Comparison of ENCODE assay signal across 27 cellular contexts in genomic region chr2:104923665-104924064, GRCh38.
DNase-seq lines count a peak whose midpoint lies in the region; ATAC-seq, FAIRE-seq and TF ChIP-seq lines count a peak whose summit lies in the region.
"Had no signal": no experiment of that assay in that cellular context is flagged by ENCODE, and none has a peak within 500 bp of the region (broad histone marks: within the 10 kb centered on the region; RNA-seq: fewer than 3 reads in every experiment).

No MANE protein-coding gene starts in this region.

- SMC1A ChIA-PET in GM12878 (lab: Charles Lee; ENCODE audit: uncharacterized antibody, unreplicated experiment) = interaction anchor here (0.6 to 1.9 kb wide), 3 partner anchors 10 to 52 kb away, joined by 4 to 7 read pairs (median 6); no protein-coding TSS in a partner anchor

- TF ChIP-seq POLR2A in GM12878 (IDR thresholded peaks at IDR 0.05; ENCODE audit: low read depth, low read length) (no peak), upper lobe of left lung (IDR thresholded peaks at IDR 0.05) (no peak)

- BruUV-seq in GM12878 (replicated peaks; lab: Mats Ljungman, UMichigan) = no TSS peak

- WGBS in GM12878 (ENCODE audit: insufficient coverage, insufficient replicate concordance, low lambda C conversion rate, missing lambda C conversion rate) = 19% methylated on average over 3 of the region's 3 CpGs
- 70% methylated on average over 3 of the region's 3 CpGs for WGBS in upper lobe of left lung, 2 donors

- H3K9me2 ChIP-seq in Loucy (replicated peaks; ENCODE audit: low read depth, low read length) = no peaks in the 10 kb centered on the region

- TF ChIP-seq RAD21 in GM12878 (IDR thresholded peaks at IDR 0.05; ENCODE audit: insufficient read depth, low read depth, low read length) = no peak

- no peak for FAIRE-seq in GM12878 (lab: Jason Lieb, UNC)
- FAIRE-seq: bronchial epithelial cell, G401.6 had no signal

- H3K27ac ChIP-seq in GM12878 (ENCODE audit: control insufficient read depth, insufficient read depth) (no peak overlapping the region), upper lobe of left lung (no peak overlapping the region)
- H3K27ac ChIP-seq: colonic mucosa, GM23248, left ventricle myocardium inferior, skin epidermis had no signal

- in situ Hi-C loops in GM12878 (cut with MboI) = no loop called here

- TF ChIP-seq CTCF in Loucy (conservative IDR thresholded peaks at IDR 0.05; ENCODE audit: low read length) = peak; percentile 32
- TF ChIP-seq CTCF in GM12878 (IDR thresholded peaks at IDR 0.05 in 2 of 3, conservative IDR thresholded peaks at IDR 0.05 in 1 of 3; ENCODE audit: control insufficient read depth in 2 of 3, extremely low read depth in 1 of 3, insufficient read depth in 1 of 3, low read depth in 3 of 3, low read length in 3 of 3) = 0 out of 6 replicates have a peak, but pooled peaks of 1 of the 3 experiments have one; percentile 11
- TF ChIP-seq CTCF in upper lobe of left lung (IDR thresholded peaks at IDR 0.05) = no peak

- CTCF ChIA-PET in GM12878 (lab: Yijun Ruan, JAX) = interaction anchor here (0.6 to 1.1 kb wide), 8 partner anchors 10 to 1011 kb away, joined by 3 read pairs; no protein-coding TSS in a partner anchor

- RAD21 ChIA-PET in GM12878 (lab: Charles Lee; ENCODE audit: unreplicated experiment) = no interaction called here

- peak; percentile 52 for ATAC-seq in GM18502 (IDR thresholded peaks at IDR 0.05; ENCODE audit: poor library complexity, unreplicated experiment)
- peak; percentile 58 for ATAC-seq in GM21526 (IDR thresholded peaks at IDR 0.05; ENCODE audit: low FRiP score, unreplicated experiment)
- 0 out of 3 replicates have a peak, but pooled peaks have one; percentile 31 for ATAC-seq in GM12878
- no peak for ATAC-seq in upper lobe of left lung (ENCODE audit: low FRiP score in 2 of 2)
- ATAC-seq in GM21737 (IDR thresholded peaks at IDR 0.05; ENCODE audit: unreplicated experiment) = no peak
- ATAC-seq: activated CD8-positive, alpha-beta memory T cell treated with anti-CD3 and anti-CD28 coated beads, Interleukin-2, amount 10 ng/mL, durations not matched to agents 7 days and 5 days; CD8-positive, alpha-beta T cell; effector memory CD8-positive, alpha-beta T cell; esophagus mucosa; natural killer cell had no signal

- H3K79me2 ChIP-seq in Loucy (ENCODE audit: insufficient read depth, low read length) = no peaks in the 10 kb centered on the region
- no peaks in the 10 kb centered on the region for H3K79me2 ChIP-seq in GM12878 (ENCODE audit: control insufficient read depth, insufficient read depth, low read length)

- H3K4me2 ChIP-seq in Loucy (ENCODE audit: low read depth, low read length, poor library complexity, severe bottlenecking) = no peak overlapping the region
- no peak overlapping the region for H3K4me2 ChIP-seq in GM12878 (ENCODE audit: control insufficient read depth, insufficient read depth)

- DNase-seq in GM12878 (ENCODE audit: low read depth, low spot score) = no peak
- DNase-seq in dermis blood vessel endothelial cell = no peak
- no peak for DNase-seq in upper lobe of left lung
- DNase-seq in stimulated activated CD4-positive, alpha-beta T cell treated with anti-CD3 and anti-CD28 coated beads, Interleukin-1b, Interleukin-23, amount 100 ng/mL, for 48 hours = no peak
- DNase-seq: activated CD4-positive, alpha-beta T cell treated with anti-CD3 and anti-CD28 coated beads, Interleukin-2, amount 10 ng/mL, durations not matched to agents 7 days and 5 days; activated CD8-positive, alpha-beta memory T cell treated with anti-CD3 and anti-CD28 coated beads, Interleukin-2, amount 10 ng/mL, durations not matched to agents 7 days and 5 days; activated naive CD4-positive, alpha-beta T cell treated with anti-CD3 and anti-CD28 coated beads, Interleukin-2, amount 50 U/mL, for 16 hours; CD8-positive, alpha-beta T cell; colonic mucosa; effector memory CD8-positive, alpha-beta T cell; foreskin melanocyte; GM23248; hypothalamus; left ventricle myocardium inferior; midbrain; natural killer cell; NCI-H1436 treated with DMSO at 0.1 percent for 48 hours; NCI-H510A; stimulated activated CD4-positive, alpha-beta T cell treated with anti-CD3 and anti-CD28 coated beads, Interleukin-2, amount 100 ng/mL, for 24 hours had no signal

- POLR2A ChIA-PET in GM12878 (lab: Charles Lee) = no interaction called here

- no peak overlapping the region for H2AFZ ChIP-seq in Loucy (ENCODE audit: low read length)
- no peak overlapping the region for H2AFZ ChIP-seq in GM12878 (ENCODE audit: control insufficient read depth, low read depth, low read length)
- H2AFZ ChIP-seq: GM23248 had no signal

- H3K27me3 ChIP-seq in Loucy (ENCODE audit: insufficient read depth, low read length, poor library complexity, severe bottlenecking) = no peaks in the 10 kb centered on the region
- H3K27me3 ChIP-seq in GM12878 (replicated peaks in 1 of 2; ENCODE audit: control insufficient read depth in 2 of 2, insufficient read depth in 2 of 2, low read length in 1 of 2) = no peaks in the 10 kb centered on the region; a peak in 1 of 4 replicates
- no peaks in the 10 kb centered on the region for H3K27me3 ChIP-seq in upper lobe of left lung
- H3K27me3 ChIP-seq: colonic mucosa had no signal

- intact Hi-C loops in GM12878 (cut with micrococcal nuclease; ENCODE audit: unreplicated experiment) = no loop called here

- no peak overlapping the region for H3K9ac ChIP-seq in Loucy (ENCODE audit: low read depth, low read length, poor library complexity, severe bottlenecking)
- no peak overlapping the region for H3K9ac ChIP-seq in GM12878 (ENCODE audit: control insufficient read depth, insufficient read depth, low read length)
- H3K9ac ChIP-seq: GM23248 had no signal

- H4K20me1 ChIP-seq in Loucy (ENCODE audit: insufficient read depth, low read length, poor library complexity, severe bottlenecking) (no peaks in the 10 kb centered on the region), GM12878 (ENCODE audit: control insufficient read depth, insufficient read depth) (no peaks in the 10 kb centered on the region)

- H3K36me3 ChIP-seq in Loucy (ENCODE audit: insufficient read depth, low read length) (no peaks in the 10 kb centered on the region), GM12878 (ENCODE audit: control insufficient read depth in 2 of 2, insufficient read depth in 2 of 2, low read length in 1 of 2) (no peaks in the 10 kb centered on the region), upper lobe of left lung (no peaks in the 10 kb centered on the region)
- H3K36me3 ChIP-seq: colonic mucosa, left ventricle myocardium inferior had no signal

- H3K9me3 ChIP-seq in Loucy (ENCODE audit: insufficient read depth, low read depth, low read length) = no peaks in the 10 kb centered on the region
- H3K9me3 ChIP-seq in GM12878 (replicated peaks; ENCODE audit: control insufficient read depth, insufficient read depth, low read length) = no peaks in the 10 kb centered on the region
- H3K9me3 ChIP-seq in upper lobe of left lung = no peaks in the 10 kb centered on the region
- H3K9me3 ChIP-seq: colonic mucosa had no signal

- H3F3A ChIP-seq in Loucy (ENCODE audit: low read depth) = no peaks in the 10 kb centered on the region

- no peak for TF ChIP-seq EP300 in GM12878 (IDR thresholded peaks at IDR 0.05; ENCODE audit: borderline replicate concordance in 1 of 2, control insufficient read depth in 1 of 2, low read depth in 2 of 2, low read length in 2 of 2)
- no peak for TF ChIP-seq EP300 in upper lobe of left lung (IDR thresholded peaks at IDR 0.05)

- H3K4me1 ChIP-seq in Loucy (ENCODE audit: insufficient read depth, low read length, poor library complexity, severe bottlenecking) (no peaks in the 10 kb centered on the region), GM12878 (ENCODE audit: control insufficient read depth, insufficient read depth, low read length) (no peaks in the 10 kb centered on the region), upper lobe of left lung (no peaks in the 10 kb centered on the region)
- H3K4me1 ChIP-seq: colonic mucosa, left ventricle myocardium inferior had no signal

- H3K4me3 ChIP-seq in Loucy (ENCODE audit: low read length, poor library complexity, severe bottlenecking) = no peak overlapping the region
- no peak overlapping the region for H3K4me3 ChIP-seq in GM12878
- no peak overlapping the region for H3K4me3 ChIP-seq in upper lobe of left lung
- H3K4me3 ChIP-seq: colonic mucosa, GM23248, left ventricle myocardium inferior, skin epidermis had no signal

TF ChIP-seq in GM12878, 131 proteins besides CTCF, POLR2A, EP300 and RAD21 (continues in another document):
- no peak for TF ChIP-seq USF1 (IDR thresholded peaks at IDR 0.05; ENCODE audit: borderline replicate concordance, extremely low read length, insufficient read depth, low read depth, low read length)
- TF ChIP-seq, protein P1, sequence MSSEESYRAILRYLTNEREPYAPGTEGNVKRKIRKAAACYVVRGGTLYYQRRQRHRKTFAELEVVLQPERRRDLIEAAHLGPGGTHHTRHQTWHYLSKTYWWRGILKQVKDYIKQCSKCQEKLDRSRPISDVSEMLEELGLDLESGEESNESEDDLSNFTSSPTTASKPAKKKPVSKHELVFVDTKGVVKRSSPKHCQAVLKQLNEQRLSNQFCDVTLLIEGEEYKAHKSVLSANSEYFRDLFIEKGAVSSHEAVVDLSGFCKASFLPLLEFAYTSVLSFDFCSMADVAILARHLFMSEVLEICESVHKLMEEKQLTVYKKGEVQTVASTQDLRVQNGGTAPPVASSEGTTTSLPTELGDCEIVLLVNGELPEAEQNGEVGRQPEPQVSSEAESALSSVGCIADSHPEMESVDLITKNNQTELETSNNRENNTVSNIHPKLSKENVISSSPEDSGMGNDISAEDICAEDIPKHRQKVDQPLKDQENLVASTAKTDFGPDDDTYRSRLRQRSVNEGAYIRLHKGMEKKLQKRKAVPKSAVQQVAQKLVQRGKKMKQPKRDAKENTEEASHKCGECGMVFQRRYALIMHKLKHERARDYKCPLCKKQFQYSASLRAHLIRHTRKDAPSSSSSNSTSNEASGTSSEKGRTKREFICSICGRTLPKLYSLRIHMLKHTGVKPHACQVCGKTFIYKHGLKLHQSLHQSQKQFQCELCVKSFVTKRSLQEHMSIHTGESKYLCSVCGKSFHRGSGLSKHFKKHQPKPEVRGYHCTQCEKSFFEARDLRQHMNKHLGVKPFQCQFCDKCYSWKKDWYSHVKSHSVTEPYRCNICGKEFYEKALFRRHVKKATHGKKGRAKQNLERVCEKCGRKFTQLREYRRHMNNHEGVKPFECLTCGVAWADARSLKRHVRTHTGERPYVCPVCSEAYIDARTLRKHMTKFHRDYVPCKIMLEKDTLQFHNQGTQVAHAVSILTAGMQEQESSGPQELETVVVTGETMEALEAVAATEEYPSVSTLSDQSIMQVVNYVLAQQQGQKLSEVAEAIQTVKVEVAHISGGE (CRISPR knock-in tag; IDR thresholded peaks at IDR 0.05) = no peak
- no peak for TF ChIP-seq JUND (IDR thresholded peaks at IDR 0.05; ENCODE audit: low read depth, low read length)

Comparison
In these comparisons a context has a peak if more than half of its experiments do, and no peak if none do; other contexts are left out.
1. ATAC-seq: peak in GM18502 (single experiment), GM21526 (single experiment) and GM12878 (single experiment); none in upper lobe of left lung (0 of 2) and GM21737 (single experiment).